In the genomic region with DNA sequence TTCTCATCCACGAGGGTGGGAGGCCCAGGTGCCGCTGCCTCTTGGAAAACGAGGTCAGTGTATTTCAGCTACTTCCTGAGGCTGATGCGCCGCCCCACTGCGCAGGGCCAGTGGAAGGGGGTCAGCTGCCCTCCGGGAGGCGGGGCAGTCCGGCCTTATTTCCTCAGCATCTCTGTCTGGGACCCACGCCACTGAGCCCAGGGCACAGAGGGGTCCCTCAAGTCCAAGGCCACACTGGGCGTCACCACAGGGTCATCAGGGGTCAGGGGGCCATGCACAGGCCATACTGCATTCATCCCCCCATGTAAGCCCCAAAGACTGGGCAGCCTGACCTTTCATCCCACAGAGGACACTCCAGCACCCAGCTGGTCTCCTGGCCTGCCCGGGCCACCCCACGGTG, we compare ENCODE assay signal across 19 cellular contexts.
"Had no signal": no experiment of that assay in that cellular context is flagged by ENCODE, and none has a peak within 500 bp of the region (broad histone marks: within the 10 kb centered on the region; RNA-seq: fewer than 3 reads in every experiment).

No MANE protein-coding gene starts in this region.

- H2AFZ ChIP-seq: parathyroid adenoma had no signal

- H3K36me3 Mint-ChIP-seq: natural killer cell; stimulated activated effector memory CD8-positive, alpha-beta T cell treated with anti-CD3 and anti-CD28 coated beads, Interleukin-12 subunit alpha, Interleukin-12 subunit beta, amount 100 ng/mL, for 72 hours had no signal

- H3K4me2 ChIP-seq: smooth muscle cell had no signal

- H3K27me3 ChIP-seq: right atrium auricular region, testis, tibial artery, upper lobe of left lung, uterus had no signal

- H3K9ac ChIP-seq: parathyroid adenoma had no signal

- H3K4me3 Mint-ChIP-seq: natural killer cell; stimulated activated effector memory CD8-positive, alpha-beta T cell treated with anti-CD3 and anti-CD28 coated beads, Interleukin-12 subunit alpha, Interleukin-12 subunit beta, amount 100 ng/mL, for 72 hours had no signal

- H3K9me3 ChIP-seq: lower lobe of right lung, right atrium auricular region, testis, tibial artery, upper lobe of left lung, uterus had no signal

- ATAC-seq: left ventricle myocardium superior; lower lobe of right lung; natural killer cell; sciatic nerve; stimulated activated effector memory CD8-positive, alpha-beta T cell treated with anti-CD3 and anti-CD28 coated beads, Interleukin-12 subunit alpha, Interleukin-12 subunit beta, amount 100 ng/mL, for 72 hours; stimulated activated naive CD8-positive, alpha-beta T cell treated with anti-CD3 and anti-CD28 coated beads, Interleukin-15, Interleukin-2, amounts not matched to agents 100 U/mL and 50 U/mL, for 24 hours had no signal

- H3K27ac ChIP-seq: lower lobe of right lung, parathyroid adenoma, right atrium auricular region, testis, tibial artery, upper lobe of left lung, uterus had no signal

- DNase-seq: cortex of kidney; effector CD4-positive, alpha-beta T cell; left ventricle myocardium superior; lower lobe of right lung; natural killer cell; stimulated activated CD4-positive, alpha-beta T cell treated with anti-CD3 and anti-CD28 coated beads, Interleukin-12 subunit alpha, Interleukin-12 subunit beta, amount 100 ng/mL, for 4 hours; stimulated activated CD4-positive, alpha-beta T cell treated with anti-CD3 and anti-CD28 coated beads, Interleukin-1b, Interleukin-23, amount 100 ng/mL, for 48 hours; stimulated activated CD4-positive, alpha-beta T cell treated with anti-CD3 and anti-CD28 coated beads, Interleukin-4, amount 100 ng/mL, for 1 hour; stimulated activated naive CD8-positive, alpha-beta T cell treated with anti-CD3 and anti-CD28 coated beads, Interleukin-15, Interleukin-2, amounts not matched to agents 100 U/mL and 50 U/mL, for 24 hours; testis; tibial artery; uterus had no signal

- H3K36me3 ChIP-seq: lower lobe of right lung, right atrium auricular region, tibial artery, upper lobe of left lung, uterus had no signal

- H3K4me3 ChIP-seq: lower lobe of right lung, right atrium auricular region, smooth muscle cell, testis, tibial artery, upper lobe of left lung, uterus had no signal

- H3K27ac Mint-ChIP-seq: natural killer cell, progenitor cell of endocrine pancreas had no signal

- H3K4me1 ChIP-seq: lower lobe of right lung, parathyroid adenoma, right atrium auricular region, testis, tibial artery, upper lobe of left lung, uterus had no signal

- H3K79me2 ChIP-seq: parathyroid adenoma had no signal

- H3K27me3 Mint-ChIP-seq: progenitor cell of endocrine pancreas had no signal

- H3K9me3 Mint-ChIP-seq: natural killer cell; stimulated activated effector memory CD8-positive, alpha-beta T cell treated with anti-CD3 and anti-CD28 coated beads, Interleukin-12 subunit alpha, Interleukin-12 subunit beta, amount 100 ng/mL, for 72 hours had no signal
